In the genomic region with DNA sequence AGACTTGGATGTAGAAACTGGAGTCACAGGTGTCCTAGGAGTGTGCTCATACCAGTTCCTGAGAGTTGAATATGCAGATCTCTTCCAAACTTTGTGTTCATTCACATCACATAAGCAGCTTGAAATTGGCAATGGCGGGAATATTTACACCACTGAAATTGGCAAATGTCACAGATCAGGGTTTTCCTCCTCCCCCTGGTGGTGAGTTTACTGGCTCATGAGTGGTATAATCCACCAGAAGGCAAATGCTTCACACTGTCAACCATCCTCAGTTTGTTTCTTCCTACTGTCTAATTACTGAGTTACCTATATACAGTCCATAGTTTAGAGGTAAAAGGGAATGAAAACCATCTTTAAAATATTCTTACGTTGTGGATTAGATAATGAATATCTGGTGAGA, we compare ENCODE assay signal across 9 cellular contexts.
DNase-seq lines count a peak whose midpoint lies in the region; ATAC-seq and TF ChIP-seq lines count a peak whose summit lies in the region.
"Had no signal": no experiment of that assay in that cellular context is flagged by ENCODE, and none has a peak within 500 bp of the region (broad histone marks: within the 10 kb centered on the region; RNA-seq: fewer than 3 reads in every experiment).

No MANE protein-coding gene starts in this region.

- H3K9me3 ChIP-seq in DOHH2 (ENCODE audit: control insufficient read depth, insufficient read depth, low read length) = no peaks in the 10 kb centered on the region
- no peaks in the 10 kb centered on the region for H3K9me3 ChIP-seq in OCI-LY1 (ENCODE audit: low read length)
- no peaks in the 10 kb centered on the region for H3K9me3 ChIP-seq in fibroblast of lung (ENCODE audit: control insufficient read depth, insufficient read depth, low read depth, low read length)

- H3K4me3 ChIP-seq in DOHH2 (ENCODE audit: low read length) (peak overlapping the region; percentile 64), OCI-LY1 (ENCODE audit: low read depth, low read length, poor library complexity, severe bottlenecking) (no peak overlapping the region), fibroblast of lung (replicated peaks in 1 of 4; ENCODE audit: control extremely low read depth in 1 of 4, insufficient read depth in 1 of 4, low read depth in 3 of 4, low read length in 4 of 4) (no peak overlapping the region)

- H3K9me2 ChIP-seq in DOHH2 (replicated peaks; ENCODE audit: control insufficient read depth, low read length) (no peaks in the 10 kb centered on the region), OCI-LY1 (ENCODE audit: low read depth, low read length) (no peaks in the 10 kb centered on the region)

- H4K20me1 ChIP-seq in DOHH2 (ENCODE audit: control insufficient read depth, insufficient read depth, low read depth, low read length) (no peaks in the 10 kb centered on the region), OCI-LY1 (ENCODE audit: insufficient read depth, low read length) (no peaks in the 10 kb centered on the region), fibroblast of lung (ENCODE audit: control insufficient read depth, extremely low read depth, insufficient read depth, low read length) (no peaks in the 10 kb centered on the region)

- H3K27ac ChIP-seq in DOHH2 (ENCODE audit: low read depth, low read length) (peak overlapping the region; percentile 79), OCI-LY1 (ENCODE audit: low read depth, low read length, poor library complexity, severe bottlenecking) (peak overlapping the region; percentile 63), fibroblast of lung (ENCODE audit: insufficient read depth, low read length) (no peak overlapping the region)

- H3K36me3 ChIP-seq in DOHH2 (ENCODE audit: control insufficient read depth, low read length) (no peaks in the 10 kb centered on the region), OCI-LY1 (ENCODE audit: insufficient read depth, low read length) (no peaks in the 10 kb centered on the region), fibroblast of lung (ENCODE audit: control insufficient read depth, insufficient read depth, low read length) (no peaks in the 10 kb centered on the region)

- H3K4me1 ChIP-seq in DOHH2 (ENCODE audit: control insufficient read depth, low read length) = peaks cover 20% of the 10 kb centered on the region
- H3K4me1 ChIP-seq in OCI-LY1 (ENCODE audit: insufficient read depth, low read length, severe bottlenecking) = peaks cover 31% of the 10 kb centered on the region
- no peaks in the 10 kb centered on the region for H3K4me1 ChIP-seq in fibroblast of lung (ENCODE audit: control insufficient read depth, extremely low read depth, insufficient read depth, low read length)

- H3K9ac ChIP-seq in OCI-LY1 (ENCODE audit: low read length) = no peak overlapping the region
- H3K9ac ChIP-seq in fibroblast of lung (ENCODE audit: insufficient read depth, low read length) = no peak overlapping the region

- no peaks in the 10 kb centered on the region for H3K27me3 ChIP-seq in DOHH2 (ENCODE audit: control insufficient read depth, low read length)
- no peaks in the 10 kb centered on the region for H3K27me3 ChIP-seq in OCI-LY1 (ENCODE audit: insufficient read depth, low read length)
- H3K27me3 ChIP-seq in fibroblast of lung (ENCODE audit: control insufficient read depth, insufficient read depth, low read length) = no peaks in the 10 kb centered on the region

- DNase-seq in fibroblast of lung (ENCODE audit: low read depth in 2 of 2) (no peak), iPS-NIHi11 (ENCODE audit: low spot score) (no peak), DMS79 treated with DMSO at 0.1 percent for 48 hours (lab: John Stamatoyannopoulos, UW) (no peak), posterior cingulate gyrus (no peak), cortex of kidney (lab: John Stamatoyannopoulos, UW) (no peak)
- DNase-seq: GOT3 had no signal

- ATAC-seq in GM21390 (IDR thresholded peaks at IDR 0.05; ENCODE audit: unreplicated experiment) = peak; percentile 52

- H3K79me2 ChIP-seq in DOHH2 (ENCODE audit: control insufficient read depth, low read length) = no peaks in the 10 kb centered on the region
- no peaks in the 10 kb centered on the region for H3K79me2 ChIP-seq in OCI-LY1 (ENCODE audit: insufficient read depth, low read length)
- H3K79me2 ChIP-seq in fibroblast of lung (ENCODE audit: control insufficient read depth, insufficient read depth, low read length) = no peaks in the 10 kb centered on the region

- peak; percentile 64 for TF ChIP-seq CTCF in DOHH2 (IDR thresholded peaks at IDR 0.05; ENCODE audit: low read depth, low read length, poor library complexity, severe bottlenecking)
- TF ChIP-seq CTCF in OCI-LY1 (IDR thresholded peaks at IDR 0.05; ENCODE audit: low read length) = peak; percentile 73
- TF ChIP-seq CTCF in fibroblast of lung (conservative IDR thresholded peaks at IDR 0.05 in 1 of 2, IDR thresholded peaks at IDR 0.05 in 1 of 2; ENCODE audit: low read depth in 1 of 2, low read length in 2 of 2) = peak; percentile 13 to 30

- H3K4me2 ChIP-seq in DOHH2 (ENCODE audit: low read length) (peak overlapping the region; percentile 80), OCI-LY1 (ENCODE audit: low read length) (peak overlapping the region; percentile 28; the same call in 1 of the 2 replicates), fibroblast of lung (ENCODE audit: extremely low read depth, insufficient read depth, low read length) (no peak overlapping the region)

- intact Hi-C loops in posterior cingulate gyrus (cut with DNase I) = no loop called here

- H2AFZ ChIP-seq in OCI-LY1 (ENCODE audit: low read length) (0 out of 2 replicates have a peak overlapping the region, but pooled peaks have one; percentile 56), fibroblast of lung (ENCODE audit: low read length) (no peak overlapping the region)

- H3F3A ChIP-seq in DOHH2 (ENCODE audit: control insufficient read depth, insufficient read depth) (0 out of 2 replicates have a peak, but pooled peaks cover 2% of the 10 kb centered on the region), OCI-LY1 (ENCODE audit: insufficient read depth, low read length) (no peaks in the 10 kb centered on the region)

Comparison
In these comparisons a context has a peak if more than half of its experiments do, and no peak if none do; other contexts are left out.
1. CTCF ChIP-seq: peak in every context shown above with its lines; median percentile 73 in OCI-LY1; 64 in DOHH2; 22 in fibroblast of lung.